ENCODE assay signal across 19 cellular contexts in genomic region chr10:106025208-106025811, GRCh38.
"Had no signal": no experiment of that assay in that cellular context is flagged by ENCODE, and none has a peak within 500 bp of the region (broad histone marks: within the 10 kb centered on the region; RNA-seq: fewer than 3 reads in every experiment).

No MANE protein-coding gene starts in this region.

- DNase-seq: natural killer cell; occipital lobe; ovary; posterior cingulate gyrus; psoas muscle; right cardiac atrium; spleen; stimulated activated CD4-positive, alpha-beta T cell treated with anti-CD3 and anti-CD28 coated beads, Interleukin-15, amount 100 ng/mL, for 24 hours; stimulated activated CD4-positive, alpha-beta T cell treated with anti-CD3 and anti-CD28 coated beads, Interleukin-2, amount 100 ng/mL, for 24 hours; stimulated activated CD4-positive, alpha-beta T cell treated with anti-CD3 and anti-CD28 coated beads, Interleukin-2, amount 100 ng/mL, for 48 hours; stimulated activated CD4-positive, alpha-beta T cell treated with anti-CD3 and anti-CD28 coated beads, Interleukin-4, amount 100 ng/mL, for 24 hours; stimulated activated naive B cell treated with anti-CD40 and anti-IgM and Interleukin-4, amounts not matched to agents 10 μg/mL and 1 μg/mL and 100 μg/mL, for 72 hours; stimulated activated naive CD4-positive, alpha-beta T cell treated with Interleukin-2 at 50 U/mL for 16 hours; stomach; thyroid gland; trophoblast cell; upper lobe of left lung had no signal

- ATAC-seq: natural killer cell; psoas muscle; right cardiac atrium; sciatic nerve; stimulated activated effector memory CD8-positive, alpha-beta T cell treated with anti-CD3 and anti-CD28 coated beads, Interleukin-12 subunit alpha, Interleukin-12 subunit beta, amount 100 ng/mL, for 72 hours; stimulated activated naive B cell treated with anti-CD40 and anti-IgM and Interleukin-4, amounts not matched to agents 10 μg/mL and 1 μg/mL and 100 μg/mL, for 72 hours had no signal
